ENCODE assay signal across 2 cellular contexts in the genomic region with DNA sequence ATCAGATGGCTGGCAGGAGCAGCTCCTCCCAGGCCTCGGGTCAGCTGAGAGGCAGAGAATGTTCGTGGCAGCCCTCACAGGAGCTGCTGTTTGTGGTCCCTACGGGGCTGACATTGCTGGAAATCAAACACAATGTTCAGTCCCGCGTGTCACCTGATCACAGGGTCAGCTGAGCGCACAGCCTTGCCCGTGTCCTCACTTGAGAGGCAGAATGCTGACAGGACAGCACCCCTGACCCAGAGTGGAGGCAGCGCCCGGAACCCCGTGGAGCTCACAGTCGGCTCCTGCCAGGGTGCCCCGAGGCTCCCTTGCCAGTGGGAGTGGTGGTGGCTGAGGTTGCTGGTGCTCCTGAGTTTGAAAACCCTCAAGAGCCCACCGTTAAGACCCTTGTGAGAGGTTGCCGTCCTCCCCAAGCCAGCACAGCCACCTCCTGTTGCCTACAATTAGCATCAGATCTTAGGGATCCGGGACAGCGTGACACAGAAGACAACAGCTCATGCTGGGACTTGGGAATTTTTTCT.
TF ChIP-seq lines count a peak whose summit lies in the region.

No MANE protein-coding gene starts in this region.

TF ChIP-seq in SK-N-SH, 30 proteins besides CTCF, POLR2A, EP300 and RAD21 (continued from another document):
- no peak for TF ChIP-seq YY1 (IDR thresholded peaks at IDR 0.05; ENCODE audit: low read depth)
- TF ChIP-seq RXRA (IDR thresholded peaks at IDR 0.05; ENCODE audit: borderline replicate concordance, low read depth) = no peak
- TF ChIP-seq, protein P1, sequence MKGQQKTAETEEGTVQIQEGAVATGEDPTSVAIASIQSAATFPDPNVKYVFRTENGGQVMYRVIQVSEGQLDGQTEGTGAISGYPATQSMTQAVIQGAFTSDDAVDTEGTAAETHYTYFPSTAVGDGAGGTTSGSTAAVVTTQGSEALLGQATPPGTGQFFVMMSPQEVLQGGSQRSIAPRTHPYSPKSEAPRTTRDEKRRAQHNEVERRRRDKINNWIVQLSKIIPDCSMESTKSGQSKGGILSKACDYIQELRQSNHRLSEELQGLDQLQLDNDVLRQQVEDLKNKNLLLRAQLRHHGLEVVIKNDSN (IDR thresholded peaks at IDR 0.05; ENCODE audit: borderline replicate concordance, low read depth) = no peak
- no peak for TF ChIP-seq CHD2 (IDR thresholded peaks at IDR 0.05; ENCODE audit: low read length, partially characterized antibody)
- TF ChIP-seq, protein P2, sequence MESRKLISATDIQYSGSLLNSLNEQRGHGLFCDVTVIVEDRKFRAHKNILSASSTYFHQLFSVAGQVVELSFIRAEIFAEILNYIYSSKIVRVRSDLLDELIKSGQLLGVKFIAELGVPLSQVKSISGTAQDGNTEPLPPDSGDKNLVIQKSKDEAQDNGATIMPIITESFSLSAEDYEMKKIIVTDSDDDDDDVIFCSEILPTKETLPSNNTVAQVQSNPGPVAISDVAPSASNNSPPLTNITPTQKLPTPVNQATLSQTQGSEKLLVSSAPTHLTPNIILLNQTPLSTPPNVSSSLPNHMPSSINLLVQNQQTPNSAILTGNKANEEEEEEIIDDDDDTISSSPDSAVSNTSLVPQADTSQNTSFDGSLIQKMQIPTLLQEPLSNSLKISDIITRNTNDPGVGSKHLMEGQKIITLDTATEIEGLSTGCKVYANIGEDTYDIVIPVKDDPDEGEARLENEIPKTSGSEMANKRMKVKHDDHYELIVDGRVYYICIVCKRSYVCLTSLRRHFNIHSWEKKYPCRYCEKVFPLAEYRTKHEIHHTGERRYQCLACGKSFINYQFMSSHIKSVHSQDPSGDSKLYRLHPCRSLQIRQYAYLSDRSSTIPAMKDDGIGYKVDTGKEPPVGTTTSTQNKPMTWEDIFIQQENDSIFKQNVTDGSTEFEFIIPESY (IDR thresholded peaks at IDR 0.05; ENCODE audit: borderline replicate concordance, low read depth) = no peak
- TF ChIP-seq, protein P3, sequence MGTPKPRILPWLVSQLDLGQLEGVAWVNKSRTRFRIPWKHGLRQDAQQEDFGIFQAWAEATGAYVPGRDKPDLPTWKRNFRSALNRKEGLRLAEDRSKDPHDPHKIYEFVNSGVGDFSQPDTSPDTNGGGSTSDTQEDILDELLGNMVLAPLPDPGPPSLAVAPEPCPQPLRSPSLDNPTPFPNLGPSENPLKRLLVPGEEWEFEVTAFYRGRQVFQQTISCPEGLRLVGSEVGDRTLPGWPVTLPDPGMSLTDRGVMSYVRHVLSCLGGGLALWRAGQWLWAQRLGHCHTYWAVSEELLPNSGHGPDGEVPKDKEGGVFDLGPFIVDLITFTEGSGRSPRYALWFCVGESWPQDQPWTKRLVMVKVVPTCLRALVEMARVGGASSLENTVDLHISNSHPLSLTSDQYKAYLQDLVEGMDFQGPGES (IDR thresholded peaks at IDR 0.05; ENCODE audit: low read depth, low read length) = no peak
- no peak for TF ChIP-seq GATA2 (CRISPR knock-in tag; IDR thresholded peaks at IDR 0.05)
- TF ChIP-seq NRF1 (IDR thresholded peaks at IDR 0.05; ENCODE audit: low read depth, low read length) = no peak
- TF ChIP-seq, protein P4, sequence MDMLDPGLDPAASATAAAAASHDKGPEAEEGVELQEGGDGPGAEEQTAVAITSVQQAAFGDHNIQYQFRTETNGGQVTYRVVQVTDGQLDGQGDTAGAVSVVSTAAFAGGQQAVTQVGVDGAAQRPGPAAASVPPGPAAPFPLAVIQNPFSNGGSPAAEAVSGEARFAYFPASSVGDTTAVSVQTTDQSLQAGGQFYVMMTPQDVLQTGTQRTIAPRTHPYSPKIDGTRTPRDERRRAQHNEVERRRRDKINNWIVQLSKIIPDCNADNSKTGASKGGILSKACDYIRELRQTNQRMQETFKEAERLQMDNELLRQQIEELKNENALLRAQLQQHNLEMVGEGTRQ (IDR thresholded peaks at IDR 0.05; ENCODE audit: borderline replicate concordance, low read depth, low read length) = no peak
- TF ChIP-seq FOXJ3 (CRISPR knock-in tag; IDR thresholded peaks at IDR 0.05) = no peak
- TF ChIP-seq JUND (IDR thresholded peaks at IDR 0.05) = no peak

TF ChIP-seq in SK-N-SH treated with all-trans-retinoic acid at 6 μM for 48 hours, 23 proteins besides CTCF, POLR2A, EP300 and RAD21 (continued from another document):
- TF ChIP-seq, protein P5, sequence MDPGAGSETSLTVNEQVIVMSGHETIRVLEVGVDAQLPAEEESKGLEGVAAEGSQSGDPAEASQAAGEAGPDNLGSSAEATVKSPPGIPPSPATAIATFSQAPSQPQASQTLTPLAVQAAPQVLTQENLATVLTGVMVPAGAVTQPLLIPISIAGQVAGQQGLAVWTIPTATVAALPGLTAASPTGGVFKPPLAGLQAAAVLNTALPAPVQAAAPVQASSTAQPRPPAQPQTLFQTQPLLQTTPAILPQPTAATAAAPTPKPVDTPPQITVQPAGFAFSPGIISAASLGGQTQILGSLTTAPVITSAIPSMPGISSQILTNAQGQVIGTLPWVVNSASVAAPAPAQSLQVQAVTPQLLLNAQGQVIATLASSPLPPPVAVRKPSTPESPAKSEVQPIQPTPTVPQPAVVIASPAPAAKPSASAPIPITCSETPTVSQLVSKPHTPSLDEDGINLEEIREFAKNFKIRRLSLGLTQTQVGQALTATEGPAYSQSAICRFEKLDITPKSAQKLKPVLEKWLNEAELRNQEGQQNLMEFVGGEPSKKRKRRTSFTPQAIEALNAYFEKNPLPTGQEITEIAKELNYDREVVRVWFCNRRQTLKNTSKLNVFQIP (CRISPR knock-in tag; IDR thresholded peaks at IDR 0.05; ENCODE audit: borderline replicate concordance, low read depth) = no peak
- no peak for TF ChIP-seq ARNTL (CRISPR knock-in tag; IDR thresholded peaks at IDR 0.05; ENCODE audit: borderline replicate concordance, low read depth)
- TF ChIP-seq, protein P6, sequence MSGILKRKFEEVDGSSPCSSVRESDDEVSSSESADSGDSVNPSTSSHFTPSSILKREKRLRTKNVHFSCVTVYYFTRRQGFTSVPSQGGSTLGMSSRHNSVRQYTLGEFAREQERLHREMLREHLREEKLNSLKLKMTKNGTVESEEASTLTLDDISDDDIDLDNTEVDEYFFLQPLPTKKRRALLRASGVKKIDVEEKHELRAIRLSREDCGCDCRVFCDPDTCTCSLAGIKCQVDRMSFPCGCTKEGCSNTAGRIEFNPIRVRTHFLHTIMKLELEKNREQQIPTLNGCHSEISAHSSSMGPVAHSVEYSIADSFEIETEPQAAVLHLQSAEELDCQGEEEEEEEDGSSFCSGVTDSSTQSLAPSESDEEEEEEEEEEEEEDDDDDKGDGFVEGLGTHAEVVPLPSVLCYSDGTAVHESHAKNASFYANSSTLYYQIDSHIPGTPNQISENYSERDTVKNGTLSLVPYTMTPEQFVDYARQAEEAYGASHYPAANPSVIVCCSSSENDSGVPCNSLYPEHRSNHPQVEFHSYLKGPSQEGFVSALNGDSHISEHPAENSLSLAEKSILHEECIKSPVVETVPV (CRISPR knock-in tag; IDR thresholded peaks at IDR 0.05) = no peak
- TF ChIP-seq ISL1 (CRISPR knock-in tag; IDR thresholded peaks at IDR 0.05) = no peak
- TF ChIP-seq, protein P7, sequence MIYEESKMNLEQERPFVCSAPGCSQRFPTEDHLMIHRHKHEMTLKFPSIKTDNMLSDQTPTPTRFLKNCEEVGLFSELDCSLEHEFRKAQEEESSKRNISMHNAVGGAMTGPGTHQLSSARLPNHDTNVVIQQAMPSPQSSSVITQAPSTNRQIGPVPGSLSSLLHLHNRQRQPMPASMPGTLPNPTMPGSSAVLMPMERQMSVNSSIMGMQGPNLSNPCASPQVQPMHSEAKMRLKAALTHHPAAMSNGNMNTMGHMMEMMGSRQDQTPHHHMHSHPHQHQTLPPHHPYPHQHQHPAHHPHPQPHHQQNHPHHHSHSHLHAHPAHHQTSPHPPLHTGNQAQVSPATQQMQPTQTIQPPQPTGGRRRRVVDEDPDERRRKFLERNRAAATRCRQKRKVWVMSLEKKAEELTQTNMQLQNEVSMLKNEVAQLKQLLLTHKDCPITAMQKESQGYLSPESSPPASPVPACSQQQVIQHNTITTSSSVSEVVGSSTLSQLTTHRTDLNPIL (CRISPR knock-in tag; IDR thresholded peaks at IDR 0.05; ENCODE audit: low read depth) = no peak
- no peak for TF ChIP-seq GLIS3 (CRISPR knock-in tag; IDR thresholded peaks at IDR 0.05)
